Comparison of ENCODE assay signal across 1 cellular context in genomic region chr18:3100498-3101132, GRCh38.
TF ChIP-seq lines count a peak whose summit lies in the region.

No MANE protein-coding gene starts in this region.

TF ChIP-seq in HepG2, 621 proteins besides CTCF, POLR2A, EP300 and RAD21 (continued from another document and continues in another):
- TF ChIP-seq ZNF512B (CRISPR knock-in tag; IDR thresholded peaks at IDR 0.05; ENCODE audit: borderline replicate concordance) (no peak), HHEX (CRISPR knock-in tag; IDR thresholded peaks at IDR 0.05) (no peak), ZBTB7B (CRISPR knock-in tag; IDR thresholded peaks at IDR 0.05) (peak; percentile 35; the same call in 1 of the 2 replicates), KDM6A (CRISPR knock-in tag; IDR thresholded peaks at IDR 0.05; ENCODE audit: low read depth) (peak; percentile 33; the same call in 1 of the 2 replicates), ZNF646 (CRISPR knock-in tag; IDR thresholded peaks at IDR 0.05) (no peak), KLF16 (CRISPR knock-in tag; IDR thresholded peaks at IDR 0.05) (peak in 1 of 2 experiments; percentile 41; a peak in 1 of 4 replicates), NFE2 (CRISPR knock-in tag; IDR thresholded peaks at IDR 0.05) (no peak), SIX4 (CRISPR knock-in tag; IDR thresholded peaks at IDR 0.05) (no peak), IRF2 (CRISPR knock-in tag; IDR thresholded peaks at IDR 0.05) (peak; percentile 48; the same call in 1 of the 2 replicates), ZNF557 (CRISPR knock-in tag; IDR thresholded peaks at IDR 0.05) (no peak), NFIB (CRISPR knock-in tag; IDR thresholded peaks at IDR 0.05; ENCODE audit: borderline replicate concordance) (no peak), HIC2 (CRISPR knock-in tag; IDR thresholded peaks at IDR 0.05; ENCODE audit: low read depth) (no peak; the same call in 1 of the 2 replicates), ZNF605 (CRISPR knock-in tag; IDR thresholded peaks at IDR 0.05) (no peak), MZF1 (CRISPR knock-in tag; IDR thresholded peaks at IDR 0.05; ENCODE audit: borderline replicate concordance) (no peak), NCOA2 (CRISPR knock-in tag; IDR thresholded peaks at IDR 0.05) (peak; percentile 46; the same call in 1 of the 2 replicates), ELF4 (CRISPR knock-in tag; IDR thresholded peaks at IDR 0.05; ENCODE audit: borderline replicate concordance) (no peak), SMYD3 (CRISPR knock-in tag; IDR thresholded peaks at IDR 0.05) (no peak), TBL1XR1 (IDR thresholded peaks at IDR 0.05; ENCODE audit: borderline replicate concordance, low read length, partially characterized antibody) (peak; percentile 23), BHLHE40 (IDR thresholded peaks at IDR 0.05; ENCODE audit: low read length) (no peak), ZNF292 (CRISPR knock-in tag; IDR thresholded peaks at IDR 0.05; ENCODE audit: borderline replicate concordance, low read depth) (peak; percentile 77; the same call in 1 of the 2 replicates), FOSL2 (CRISPR knock-in tag; IDR thresholded peaks at IDR 0.05) (0 out of 2 replicates have a peak, but pooled peaks have one; percentile 19), FOXP4 (CRISPR knock-in tag; IDR thresholded peaks at IDR 0.05) (peak; percentile 75), HDAC1 (CRISPR knock-in tag; IDR thresholded peaks at IDR 0.05) (0 out of 2 replicates have a peak, but pooled peaks have one; percentile 39), ZNF281 (CRISPR knock-in tag; IDR thresholded peaks at IDR 0.05; ENCODE audit: borderline replicate concordance) (peak; percentile 46; the same call in 1 of the 2 replicates), JUN (CRISPR knock-in tag; IDR thresholded peaks at IDR 0.05) (no peak), ZBED4 (CRISPR knock-in tag; IDR thresholded peaks at IDR 0.05; ENCODE audit: borderline replicate concordance) (no peak), CC2D1A (CRISPR knock-in tag; IDR thresholded peaks at IDR 0.05) (no peak), HCFC1 (IDR thresholded peaks at IDR 0.05; ENCODE audit: low read depth, low read length) (no peak), ZNF512 (CRISPR knock-in tag; IDR thresholded peaks at IDR 0.05) (no peak), FIP1L1 (IDR thresholded peaks at IDR 0.05; ENCODE audit: borderline replicate concordance, insufficient read depth, low read depth, low read length) (no peak), ZNF7 (CRISPR knock-in tag; IDR thresholded peaks at IDR 0.05) (peak; percentile 90), ZNF12 (CRISPR knock-in tag; IDR thresholded peaks at IDR 0.05) (no peak), ARHGAP35 (CRISPR knock-in tag; IDR thresholded peaks at IDR 0.05; ENCODE audit: borderline replicate concordance) (no peak), ZBTB43 (CRISPR knock-in tag; conservative IDR thresholded peaks at IDR 0.05) (0 out of 2 replicates have a peak, but pooled peaks have one; percentile 27), ZMYM3 (CRISPR knock-in tag; IDR thresholded peaks at IDR 0.05) (0 out of 2 replicates have a peak, but pooled peaks have one; percentile 17)
